23 cellular contexts compared by ENCODE assay signal in genomic region chr7:33823913-33824312, GRCh38.
DNase-seq lines count a peak whose midpoint lies in the region; ATAC-seq and TF ChIP-seq lines count a peak whose summit lies in the region.
"Had no signal": no experiment of that assay in that cellular context is flagged by ENCODE, and none has a peak within 500 bp of the region (broad histone marks: within the 10 kb centered on the region; RNA-seq: fewer than 3 reads in every experiment).

No MANE protein-coding gene starts in this region.

- CTCF ChIA-PET in naive thymus-derived CD4-positive, alpha-beta T cell (lab: Charles Lee) = no interaction called here

- H3K36me3 ChIP-seq in mucosa of descending colon (ENCODE audit: low read depth) = no peaks in the 10 kb centered on the region
- H3K36me3 ChIP-seq in naive thymus-derived CD4-positive, alpha-beta T cell (ENCODE audit: control insufficient read depth in 2 of 3, insufficient read depth in 3 of 3, low read length in 3 of 3) = no peaks in the 10 kb centered on the region
- H3K36me3 ChIP-seq: BE2C, BLaER1 had no signal

- no peak overlapping the region for H3K27ac Mint-ChIP-seq in naive thymus-derived CD4-positive, alpha-beta T cell
- H3K27ac Mint-ChIP-seq in stimulated activated memory B cell treated with anti-CD40 and anti-IgM and Interleukin-4, amounts not matched to agents 10 μg/mL and 1 μg/mL and 100 μg/mL, for 72 hours = no peak overlapping the region
- H3K27ac Mint-ChIP-seq: CD14-positive monocyte; CD4-positive, alpha-beta memory T cell; CD4-positive, CD25-positive, alpha-beta regulatory T cell; CD8-positive, alpha-beta memory T cell had no signal

- H3K36me3 Mint-ChIP-seq in naive thymus-derived CD4-positive, alpha-beta T cell = no peaks in the 10 kb centered on the region
- H3K36me3 Mint-ChIP-seq in stimulated activated memory B cell treated with anti-CD40 and anti-IgM and Interleukin-4, amounts not matched to agents 10 μg/mL and 1 μg/mL and 100 μg/mL, for 72 hours = no peaks in the 10 kb centered on the region
- H3K36me3 Mint-ChIP-seq: CD14-positive monocyte; CD4-positive, alpha-beta memory T cell; CD4-positive, CD25-positive, alpha-beta regulatory T cell; CD8-positive, alpha-beta memory T cell had no signal

- H3K4me3 ChIP-seq in mucosa of descending colon = no peak overlapping the region
- H3K4me3 ChIP-seq in naive thymus-derived CD4-positive, alpha-beta T cell (ENCODE audit: low read length) = no peak overlapping the region
- H3K4me3 ChIP-seq: BLaER1, GM12878 had no signal

- peak; percentile 8 for ATAC-seq in mucosa of descending colon
- ATAC-seq in naive thymus-derived CD4-positive, alpha-beta T cell = peak; percentile 14
- peak; percentile 48 for ATAC-seq in stimulated activated memory B cell treated with anti-CD40 and anti-IgM and Interleukin-4, amounts not matched to agents 10 μg/mL and 1 μg/mL and 100 μg/mL, for 72 hours
- ATAC-seq: GM12878 had no signal

- peaks cover 0 to 3% (median 0%) of the 10 kb centered on the region in 5 donors for H3K27me3 Mint-ChIP-seq in naive thymus-derived CD4-positive, alpha-beta T cell
- H3K27me3 Mint-ChIP-seq in stimulated activated memory B cell treated with anti-CD40 and anti-IgM and Interleukin-4, amounts not matched to agents 10 μg/mL and 1 μg/mL and 100 μg/mL, for 72 hours = no peaks in the 10 kb centered on the region
- H3K27me3 Mint-ChIP-seq: CD4-positive, alpha-beta memory T cell; CD4-positive, CD25-positive, alpha-beta regulatory T cell; CD8-positive, alpha-beta memory T cell had no signal

- H3K27me3 ChIP-seq in naive thymus-derived CD4-positive, alpha-beta T cell (ENCODE audit: control insufficient read depth in 2 of 2, insufficient read depth in 2 of 2, low read length in 2 of 2) = no peaks in the 10 kb centered on the region
- H3K27me3 ChIP-seq: BE2C, BLaER1 had no signal

- H3K4me1 ChIP-seq in mucosa of descending colon (ENCODE audit: low read depth) = no peaks in the 10 kb centered on the region
- H3K4me1 ChIP-seq in naive thymus-derived CD4-positive, alpha-beta T cell (ENCODE audit: control insufficient read depth in 2 of 2, insufficient read depth in 2 of 2, low read length in 2 of 2) = no peaks in the 10 kb centered on the region
- H3K4me1 ChIP-seq: BE2C, BLaER1 had no signal

- H3K9me3 Mint-ChIP-seq in naive thymus-derived CD4-positive, alpha-beta T cell = peaks cover 0 to 12% (median 5%) of the 10 kb centered on the region in 11 donors
- peaks cover 8% of the 10 kb centered on the region for H3K9me3 Mint-ChIP-seq in stimulated activated memory B cell treated with anti-CD40 and anti-IgM and Interleukin-4, amounts not matched to agents 10 μg/mL and 1 μg/mL and 100 μg/mL, for 72 hours

- DNase-seq in mucosa of descending colon = no peak
- DNase-seq in naive thymus-derived CD4-positive, alpha-beta T cell = no peak
- no peak for DNase-seq in SHP77 (lab: John Stamatoyannopoulos, UW)
- DNase-seq in NOMO-1 treated with dmso at 0.1 percent for 144 hours (lab: John Stamatoyannopoulos, UW; ENCODE audit: unreplicated experiment) = no peak
- DNase-seq: 8988T; ACHN; BE2C; C1 segment of cervical spinal cord; CD4-positive, alpha-beta memory T cell; CD4-positive, CD25-positive, alpha-beta regulatory T cell; CD8-positive, alpha-beta memory T cell; COR-L47; DMS 273 treated with DMSO at 0.1 percent for 48 hours; DMS153; DMS53; DMS79; DND-41; EL; GDM1 had no signal

- H3K27ac ChIP-seq in naive thymus-derived CD4-positive, alpha-beta T cell (ENCODE audit: low read depth, low read length) = no peak overlapping the region
- H3K27ac ChIP-seq: BLaER1 had no signal

- POLR2A ChIA-PET in naive thymus-derived CD4-positive, alpha-beta T cell (lab: Charles Lee) = no interaction called here

- intact Hi-C loops in mucosa of descending colon (cut with DNase I, micrococcal nuclease) = no loop called here
- intact Hi-C loops in naive thymus-derived CD4-positive, alpha-beta T cell (cut with micrococcal nuclease) = no loop called here

- TF ChIP-seq CTCF in mucosa of descending colon (IDR thresholded peaks at IDR 0.05) = no peak

- H3K4me1 Mint-ChIP-seq in naive thymus-derived CD4-positive, alpha-beta T cell = no peaks in the 10 kb centered on the region
- H3K4me1 Mint-ChIP-seq in stimulated activated memory B cell treated with anti-CD40 and anti-IgM and Interleukin-4, amounts not matched to agents 10 μg/mL and 1 μg/mL and 100 μg/mL, for 72 hours = no peaks in the 10 kb centered on the region
- H3K4me1 Mint-ChIP-seq: CD14-positive monocyte; CD4-positive, alpha-beta memory T cell; CD4-positive, CD25-positive, alpha-beta regulatory T cell; CD8-positive, alpha-beta memory T cell had no signal

- H3K4me3 Mint-ChIP-seq in naive thymus-derived CD4-positive, alpha-beta T cell = no peak overlapping the region
- H3K4me3 Mint-ChIP-seq in stimulated activated memory B cell treated with anti-CD40 and anti-IgM and Interleukin-4, amounts not matched to agents 10 μg/mL and 1 μg/mL and 100 μg/mL, for 72 hours = no peak overlapping the region
- H3K4me3 Mint-ChIP-seq: CD14-positive monocyte; CD4-positive, alpha-beta memory T cell; CD4-positive, CD25-positive, alpha-beta regulatory T cell; CD8-positive, alpha-beta memory T cell had no signal

- no peaks in the 10 kb centered on the region for H3K9me3 ChIP-seq in mucosa of descending colon
- no peaks in the 10 kb centered on the region for H3K9me3 ChIP-seq in naive thymus-derived CD4-positive, alpha-beta T cell (ENCODE audit: control insufficient read depth in 2 of 3, low read length in 3 of 3)
- H3K9me3 ChIP-seq: BE2C had no signal
